ENCODE assay signal across 8 cellular contexts in genomic region chr20:34824026-34824860, GRCh38. TPM values are rescaled to one million over a fixed set of nuclear protein-coding genes. Genes with fewer than 3 reads are reported as not detected.
DNase-seq lines count a peak whose midpoint lies in the region; ATAC-seq and TF ChIP-seq lines count a peak whose summit lies in the region.

No MANE protein-coding gene starts in this region.

- H3K4me1 ChIP-seq in BLaER1 treated with 17β-estradiol and CSF1 and Interleukin-3, amounts not matched to agents 10 nM and 100 nM, result peaks cover 14 to 30% (median 23%) of the 10 kb centered on the region in 10 experiments
- H3K4me1 ChIP-seq in KMS-11 (ENCODE audit: low read depth, poor library complexity, severe bottlenecking) (peaks cover 27% of the 10 kb centered on the region), gastroesophageal sphincter (peaks cover 0 to 57% (median 11%) of the 10 kb centered on the region in 3 donors), neutrophil (ENCODE audit: control insufficient read depth in 1 of 2, insufficient read depth in 1 of 2, low read depth in 1 of 2, low read length in 1 of 2) (peaks cover 18 to 22% of the 10 kb centered on the region in 2 experiments), thoracic aorta (ENCODE audit: control insufficient read depth in 1 of 2, low read depth in 2 of 2) (peaks cover 16 to 38% of the 10 kb centered on the region in 2 donors)

- peaks cover 3 to 31% (median 16%) of the 10 kb centered on the region in 11 experiments; a peak in 10 of 22 replicates for H3K36me3 ChIP-seq in BLaER1 treated with 17β-estradiol and CSF1 and Interleukin-3, amounts not matched to agents 10 nM and 100 nM
- no peaks in the 10 kb centered on the region for H3K36me3 ChIP-seq in KMS-11 (ENCODE audit: insufficient read depth)
- no peaks in the 10 kb centered on the region for H3K36me3 ChIP-seq in gastroesophageal sphincter
- no peaks in the 10 kb centered on the region for H3K36me3 ChIP-seq in neutrophil
- H3K36me3 ChIP-seq in thoracic aorta, result no peaks in the 10 kb centered on the region

- H3K27ac ChIP-seq in BLaER1 treated with 17β-estradiol and CSF1 and Interleukin-3, amounts not matched to agents 10 nM and 100 nM, result peak overlapping the region; percentile 97 to 100 (median 100)
- H3K27ac ChIP-seq in KMS-11, result peak overlapping the region; percentile 56
- H3K27ac ChIP-seq in gastroesophageal sphincter, result peak overlapping the region; percentile 68 to 98 (median 94)
- peak overlapping the region; percentile 92 for H3K27ac ChIP-seq in neutrophil
- peak overlapping the region; percentile 74 to 76 for H3K27ac ChIP-seq in thoracic aorta

- peak overlapping the region; percentile 98 to 100 (median 100) for H3K9ac ChIP-seq in BLaER1 treated with 17β-estradiol and CSF1 and Interleukin-3, amounts not matched to agents 10 nM and 100 nM
- H3K9ac ChIP-seq in KMS-11, result peak overlapping the region; percentile 71

- peak; percentile 93 for DNase-seq in RPMI8226
- peak; percentile 59 for DNase-seq in activated T-helper 9 cell treated with anti-CD3 and anti-CD28 coated beads, Interleukin-2, amount 50 U/mL, for 16 hours (ENCODE audit: low read depth)
- DNase-seq in thoracic aorta (ENCODE audit: low spot score), result no peak

- WGBS in gastroesophageal sphincter (ENCODE audit: low coverage in 1 of 2), 2 donors, result 2 to 4% methylated on average over 4 of the region's 4 CpGs

- H3K4me2 ChIP-seq in BLaER1 treated with 17β-estradiol and CSF1 and Interleukin-3, amounts not matched to agents 10 nM and 100 nM, result peak overlapping the region; percentile 75 to 97 (median 88)
- peak overlapping the region; percentile 49 for H3K4me2 ChIP-seq in KMS-11

- TF ChIP-seq POLR2A in gastroesophageal sphincter (IDR thresholded peaks at IDR 0.05), result no peak

- H4K20me1 ChIP-seq in BLaER1 treated with 17β-estradiol and CSF1 and Interleukin-3, amounts not matched to agents 10 nM and 100 nM, result peaks cover 28 to 57% (median 46%) of the 10 kb centered on the region in 11 experiments; a peak in 21 of 22 replicates
- H4K20me1 ChIP-seq in KMS-11 (ENCODE audit: insufficient read depth), result peaks cover 18% of the 10 kb centered on the region; the same call in 1 of the 2 replicates

- H3K4me3 ChIP-seq in BLaER1 treated with 17β-estradiol and CSF1 and Interleukin-3, amounts not matched to agents 10 nM and 100 nM, result peak overlapping the region; percentile 75 to 95 (median 90)
- peak overlapping the region; percentile 47 for H3K4me3 ChIP-seq in KMS-11 (IDR thresholded peaks at IDR 0.05; ENCODE audit: insufficient read depth, low read depth, low read length)
- peak overlapping the region; percentile 83 to 97 for H3K4me3 ChIP-seq in gastroesophageal sphincter
- H3K4me3 ChIP-seq in neutrophil (ENCODE audit: low read depth in 1 of 2, low read length in 1 of 2), result peak overlapping the region; percentile 88 to 89
- peak overlapping the region; percentile 89 for H3K4me3 ChIP-seq in thoracic aorta

- TF ChIP-seq EP300 in gastroesophageal sphincter (IDR thresholded peaks at IDR 0.05), result no peak

- peaks cover 55% of the 10 kb centered on the region for H3K79me2 ChIP-seq in KMS-11 (ENCODE audit: insufficient read depth, low read depth)

- TF ChIP-seq CTCF in KMS-11 (conservative IDR thresholded peaks at IDR 0.05; ENCODE audit: low read depth, low read length), result no peak
- no peak for TF ChIP-seq CTCF in gastroesophageal sphincter (IDR thresholded peaks at IDR 0.05)
- no peak for TF ChIP-seq CTCF in neutrophil (IDR thresholded peaks at IDR 0.05)
- TF ChIP-seq CTCF in thoracic aorta (IDR thresholded peaks at IDR 0.05), result no peak

- H2AFZ ChIP-seq in KMS-11 (ENCODE audit: low read depth), result peak overlapping the region; percentile 51; the same call in 1 of the 2 replicates

- H3K27me3 ChIP-seq in BLaER1 treated with 17β-estradiol and CSF1 and Interleukin-3, amounts not matched to agents 10 nM and 100 nM, result no peaks in the 10 kb centered on the region
- H3K27me3 ChIP-seq in KMS-11 (ENCODE audit: insufficient read depth, low read depth) (no peaks in the 10 kb centered on the region), gastroesophageal sphincter (no peaks in the 10 kb centered on the region), neutrophil (no peaks in the 10 kb centered on the region), thoracic aorta (replicated peaks; ENCODE audit: insufficient read depth) (no peaks in the 10 kb centered on the region)

- 0 out of 22 replicates have a peak, but pooled peaks cover 0 to 6% (median 0%) of the 10 kb centered on the region in 11 experiments for H3K9me3 ChIP-seq in BLaER1 treated with 17β-estradiol and CSF1 and Interleukin-3, amounts not matched to agents 10 nM and 100 nM (replicated peaks in 1 of 11)
- no peaks in the 10 kb centered on the region for H3K9me3 ChIP-seq in gastroesophageal sphincter
- H3K9me3 ChIP-seq in neutrophil, result no peaks in the 10 kb centered on the region
- no peaks in the 10 kb centered on the region for H3K9me3 ChIP-seq in thoracic aorta

- ATAC-seq in GM21423 (IDR thresholded peaks at IDR 0.05; ENCODE audit: unreplicated experiment) (peak; percentile 51), gastroesophageal sphincter (no peak), thoracic aorta (ENCODE audit: insufficient number of reproducible peaks, low FRiP score, low read depth) (no peak)

RNA-seq across cellular contexts. Expression of gene NCOA6, which starts 1.2 kb away (rescaled TPM):
- total RNA-seq in gastroesophageal sphincter (10 to 100 TPM; 15.2 to 37.0 (median 25.8) TPM), thoracic aorta (10 to 100 TPM; 14.8 to 21.4 TPM)

RNA-seq across cellular contexts. Expression of gene GGT7, which starts 48.4 kb away (rescaled TPM):
- total RNA-seq in gastroesophageal sphincter (10 to 100 TPM in 3 of 4 donors, 1 to 10 TPM in 1; 3.6 to 14.9 (median 11.9) TPM), thoracic aorta (10 to 100 TPM; 22.2 to 41.4 TPM)

RNA-seq across cellular contexts. Expression of gene ACSS2, which starts 52.2 kb away (rescaled TPM):
- 10 to 100 TPM; 45.4 to 71.0 (median 58.7) TPM for total RNA-seq in gastroesophageal sphincter
- 10 to 100 TPM; 65.9 to 95.4 TPM for total RNA-seq in thoracic aorta
